ENCODE assay signal across 26 cellular contexts in genomic region chrX:17005712-17006372, GRCh38. TPM values are rescaled to one million over a fixed set of nuclear protein-coding genes. Genes with fewer than 3 reads are reported as not detected.
A peak's percentile ranks its signal among the peaks of the same experiment; 100 is the strongest.
DNase-seq lines count a peak whose midpoint lies in the region; FAIRE-seq and TF ChIP-seq lines count a peak whose summit lies in the region.
"Had no signal": no experiment of that assay in that cellular context is flagged by ENCODE, and none has a peak within 500 bp of the region (broad histone marks: within the 10 kb centered on the region; RNA-seq: fewer than 3 reads in every experiment).

No MANE protein-coding gene starts in this region.

- H3K79me1 ChIP-seq in H1 (ENCODE audit: low read depth, low read length) = no peaks in the 10 kb centered on the region

- peak; percentile 69 for FAIRE-seq in H1 (lab: Jason Lieb, UNC)
- FAIRE-seq: K562 had no signal

- no peak for TF ChIP-seq EP300 in H1 (IDR thresholded peaks at IDR 0.05; ENCODE audit: borderline replicate concordance in 1 of 2, low read depth in 2 of 2, low read length in 2 of 2)

- 93% methylated on average over 3 of the region's 3 CpGs; no CpG with 5 or more reads in 1 of the 2 experiments for WGBS in H1 (ENCODE audit: extremely low coverage in 1 of 2, insufficient coverage in 1 of 2, insufficient read length in 1 of 2, insufficient replicate concordance in 2 of 2, low coverage in 1 of 2, low lambda C conversion rate in 2 of 2, missing lambda C conversion rate in 1 of 2), 2 experiments
- WGBS in liver = 73% methylated on average over 3 of the region's 3 CpGs

- H2BK20ac ChIP-seq in H1 (ENCODE audit: low read length) = no peak overlapping the region

- H3K27me3 ChIP-seq in BLaER1 treated with 17β-estradiol and CSF1 and Interleukin-3, amounts not matched to agents 10 nM and 100 nM = peaks cover 90 to 100% (median 100%) of the 10 kb centered on the region in 11 experiments
- H3K27me3 ChIP-seq in H1 (replicated peaks in 1 of 4; ENCODE audit: control insufficient read depth in 3 of 4, extremely low read depth in 1 of 4, insufficient read depth in 3 of 4, low read length in 3 of 4) (no peaks in the 10 kb centered on the region), liver (ENCODE audit: control insufficient read depth in 4 of 4, insufficient read depth in 4 of 4, low read length in 3 of 4) (no peaks in the 10 kb centered on the region), left ventricle myocardium inferior (ENCODE audit: low read depth) (no peaks in the 10 kb centered on the region), A673 (replicated peaks; ENCODE audit: insufficient read depth, low read depth, low read length, poor library complexity) (peaks cover 61% of the 10 kb centered on the region)
- H3K27me3 ChIP-seq: gastrocnemius medialis had no signal

- no peaks in the 10 kb centered on the region for H3K23me2 ChIP-seq in H1 (ENCODE audit: low read depth, low read length)

- H4K5ac ChIP-seq in H1 (ENCODE audit: insufficient read length, low read depth, low read length) = no peak overlapping the region

- no peak overlapping the region for H3K14ac ChIP-seq in H1 (ENCODE audit: insufficient read length)

- DNase-seq in NOMO-1 treated with dmso at 0.1 percent for 144 hours (lab: John Stamatoyannopoulos, UW; ENCODE audit: unreplicated experiment) (peak; percentile 66), H1 (ENCODE audit: low read depth in 1 of 2, low spot score in 2 of 2) (no peak), NCI-H1417 treated with DMSO at 0.1 percent for 48 hours (lab: John Stamatoyannopoulos, UW) (no peak), GM10248 (ENCODE audit: extremely low spot score) (no peak), left ventricle myocardium inferior (no peak), A673 (ENCODE audit: low spot score) (no peak)
- DNase-seq: activated CD4-positive, alpha-beta memory T cell treated with anti-CD3 and anti-CD28 coated beads for 36 hours; activated naive CD4-positive, alpha-beta T cell treated with anti-CD3 and anti-CD28 coated beads, Interleukin-2, amount 10 ng/mL, durations not matched to agents 7 days and 5 days; activated T-cell treated with anti-CD3 and anti-CD28 coated beads, Interleukin-2, amount 50 U/mL, for 1 hour; CD8-positive, alpha-beta memory T cell; cortex of kidney; DMS79; gastrocnemius medialis; left ventricle myocardium superior; NCI-H1092; NCI-H2081; NCI-H510A treated with DMSO at 0.1 percent for 48 hours; occipital lobe; right cardiac atrium; SHP77 treated with DMSO at 0.1 percent for 48 hours; T-helper 17 cell; WERI-Rb-1 had no signal

- peak overlapping the region in 10 of 11 experiments; percentile 14 to 68 (median 45); a peak in 16 of 22 replicates for H3K4me2 ChIP-seq in BLaER1 treated with 17β-estradiol and CSF1 and Interleukin-3, amounts not matched to agents 10 nM and 100 nM
- no peak overlapping the region for H3K4me2 ChIP-seq in H1 (ENCODE audit: insufficient read depth in 1 of 2, low read depth in 2 of 2, low read length in 2 of 2)

- no peak overlapping the region for H3K4ac ChIP-seq in H1 (replicated peaks; ENCODE audit: insufficient read length, low read depth, low read length)

- no peak overlapping the region for H3K18ac ChIP-seq in H1 (ENCODE audit: extremely low read depth, low read length)

- H3K9me3 ChIP-seq in BLaER1 treated with 17β-estradiol and CSF1 and Interleukin-3, amounts not matched to agents 10 nM and 100 nM (replicated peaks in 1 of 11) = peaks cover 0 to 21% (median 11%) of the 10 kb centered on the region in 11 experiments; a peak in 16 of 22 replicates
- H3K9me3 ChIP-seq in H1 (ENCODE audit: insufficient read depth in 2 of 2, low read depth in 1 of 2, low read length in 1 of 2) = no peaks in the 10 kb centered on the region
- no peaks in the 10 kb centered on the region for H3K9me3 ChIP-seq in liver (ENCODE audit: control insufficient read depth in 4 of 4, low read length in 3 of 4)
- no peaks in the 10 kb centered on the region for H3K9me3 ChIP-seq in left ventricle myocardium inferior (replicated peaks)
- H3K9me3 ChIP-seq in A673 (ENCODE audit: low read depth, low read length, poor library complexity, severe bottlenecking) = no peaks in the 10 kb centered on the region
- H3K9me3 ChIP-seq: gastrocnemius medialis, thoracic aorta had no signal

- no peak overlapping the region for H2BK15ac ChIP-seq in H1 (ENCODE audit: low read length)

- H2AK5ac ChIP-seq in H1 (ENCODE audit: low read depth, low read length) = no peak overlapping the region

- H3K36me3 ChIP-seq in BLaER1 treated with 17β-estradiol and CSF1 and Interleukin-3, amounts not matched to agents 10 nM and 100 nM = no peaks in the 10 kb centered on the region
- H3K36me3 ChIP-seq in H1 (ENCODE audit: control insufficient read depth in 2 of 4, insufficient read depth in 4 of 4, low read length in 3 of 4) (no peaks in the 10 kb centered on the region), liver (ENCODE audit: control insufficient read depth in 4 of 4, insufficient read depth in 3 of 4, low read depth in 1 of 4, low read length in 3 of 4) (no peaks in the 10 kb centered on the region), left ventricle myocardium inferior (no peaks in the 10 kb centered on the region), A673 (ENCODE audit: insufficient read depth, low read length, poor library complexity, severe bottlenecking) (no peaks in the 10 kb centered on the region)
- H3K36me3 ChIP-seq: gastrocnemius medialis, thoracic aorta, WERI-Rb-1 had no signal

- TF ChIP-seq POLR2A in H1 (IDR thresholded peaks at IDR 0.05; ENCODE audit: control extremely low read depth in 1 of 2, low read depth in 2 of 2, low read length in 2 of 2) = no peak

- TF ChIP-seq CTCF in H1 (IDR thresholded peaks at IDR 0.05; ENCODE audit: control extremely low read depth in 1 of 3, insufficient read depth in 1 of 3, low read depth in 1 of 3, low read length in 3 of 3) (no peak), liver (IDR thresholded peaks at IDR 0.05; ENCODE audit: low read depth, low read length, missing input control) (no peak), GM10248 (IDR thresholded peaks at IDR 0.05; ENCODE audit: control extremely low read depth, extremely low read depth, low read depth, missing control alignments) (no peak), left ventricle myocardium inferior (IDR thresholded peaks at IDR 0.05; ENCODE audit: borderline replicate concordance) (no peak), A673 (conservative IDR thresholded peaks at IDR 0.05; ENCODE audit: low read depth, low read length) (no peak)

- no peak overlapping the region for H4K8ac ChIP-seq in H1 (ENCODE audit: extremely low read depth, insufficient read depth, low read length)

- peaks cover 0 to 20% (median 11%) of the 10 kb centered on the region in 10 experiments; a peak in 13 of 20 replicates for H3K4me1 ChIP-seq in BLaER1 treated with 17β-estradiol and CSF1 and Interleukin-3, amounts not matched to agents 10 nM and 100 nM
- H3K4me1 ChIP-seq in H1 (replicated peaks in 1 of 4; ENCODE audit: control insufficient read depth in 3 of 4, insufficient read depth in 4 of 4, low read length in 3 of 4) (no peaks in the 10 kb centered on the region), liver (ENCODE audit: control insufficient read depth in 4 of 4, insufficient read depth in 4 of 4, low read length in 3 of 4) (peaks cover 0 to 5% (median 1%) of the 10 kb centered on the region in 4 donors), left ventricle myocardium inferior (no peaks in the 10 kb centered on the region), A673 (ENCODE audit: insufficient read depth, low read length, poor library complexity, severe bottlenecking) (no peaks in the 10 kb centered on the region)
- H3K4me1 ChIP-seq: gastrocnemius medialis had no signal

- no peak overlapping the region for H3K9ac ChIP-seq in BLaER1 treated with 17β-estradiol and CSF1 and Interleukin-3, amounts not matched to agents 10 nM and 100 nM
- H3K9ac ChIP-seq in H1 (replicated peaks in 1 of 4; ENCODE audit: extremely low read depth in 1 of 4, low read depth in 3 of 4, low read length in 3 of 4) (no peak overlapping the region), liver (ENCODE audit: low read depth in 1 of 2, low read length in 2 of 2) (no peak overlapping the region)

- no peaks in the 10 kb centered on the region for H3K79me2 ChIP-seq in H1 (ENCODE audit: control insufficient read depth in 1 of 2, insufficient read depth in 2 of 2, low read length in 2 of 2)

- no peak overlapping the region for H3K23ac ChIP-seq in H1 (ENCODE audit: insufficient read length)

- peaks cover 0 to under 1% (median 0%) of the 10 kb centered on the region in 11 experiments; a peak in 2 of 22 replicates for H4K20me1 ChIP-seq in BLaER1 treated with 17β-estradiol and CSF1 and Interleukin-3, amounts not matched to agents 10 nM and 100 nM
- no peaks in the 10 kb centered on the region for H4K20me1 ChIP-seq in H1 (replicated peaks in 1 of 2; ENCODE audit: control insufficient read depth in 1 of 2, insufficient read depth in 2 of 2, low read length in 2 of 2)

- H3K56ac ChIP-seq in H1 (replicated peaks; ENCODE audit: insufficient read length, low read depth, low read length) = no peak overlapping the region

- no TSS peak for BruUV-seq in A673 (replicated peaks; lab: Mats Ljungman, UMichigan)

- H4K91ac ChIP-seq in H1 (replicated peaks; ENCODE audit: insufficient read length, low read length) = no peak overlapping the region

- no peak overlapping the region for H2AFZ ChIP-seq in H1 (ENCODE audit: low read length)

- CTCF ChIA-PET in H1 (lab: Charles Lee; ENCODE audit: partially characterized antibody) (interaction anchor here (1.0 kb wide), 1 partner anchor 123 kb away, joined by 3 read pairs; no protein-coding TSS in a partner anchor), GM10248 (lab: Yijun Ruan, JAX) (no interaction called here), A673 (lab: Charles Lee) (no interaction called here)

- no peak overlapping the region for H2BK120ac ChIP-seq in H1 (replicated peaks; ENCODE audit: low read depth, low read length)

- intact Hi-C loops in left ventricle myocardium inferior (cut with micrococcal nuclease) (no loop called here), A673 (cut with micrococcal nuclease; ENCODE audit: unreplicated experiment) (no loop called here)

- POLR2A ChIA-PET in H1 (lab: Charles Lee; ENCODE audit: partially characterized antibody) = no interaction called here
- POLR2A ChIA-PET in GM10248 (lab: Yijun Ruan, JAX) = no interaction called here
- POLR2A ChIA-PET in A673 (lab: Charles Lee; ENCODE audit: low non-redundant PET) = no interaction called here

- H3K27ac ChIP-seq in BLaER1 treated with 17β-estradiol and CSF1 and Interleukin-3, amounts not matched to agents 10 nM and 100 nM = peak overlapping the region in 7 of 11 experiments; percentile 17 to 36 (median 27); a peak in 7 of 22 replicates
- H3K27ac ChIP-seq in H1 (ENCODE audit: low read depth, low read length) (no peak overlapping the region), liver (ENCODE audit: low read depth in 1 of 2, low read length in 2 of 2) (no peak overlapping the region), left ventricle myocardium inferior (replicated peaks) (no peak overlapping the region), A673 (ENCODE audit: low read depth, low read length, poor library complexity, severe bottlenecking) (no peak overlapping the region)
- H3K27ac ChIP-seq: thoracic aorta, WERI-Rb-1 had no signal

- no peak overlapping the region for H2BK5ac ChIP-seq in H1 (ENCODE audit: low read depth, low read length)

- TF ChIP-seq RAD21 in H1 (IDR thresholded peaks at IDR 0.05 in 1 of 2, conservative IDR thresholded peaks at IDR 0.05 in 1 of 2; ENCODE audit: low read depth in 2 of 2, low read length in 2 of 2) (no peak), liver (IDR thresholded peaks at IDR 0.05) (no peak)

- H3K4me3 ChIP-seq in BLaER1 treated with 17β-estradiol and CSF1 and Interleukin-3, amounts not matched to agents 10 nM and 100 nM = no peak overlapping the region
- H3K4me3 ChIP-seq in H1 (ENCODE audit: extremely low read depth in 1 of 4, insufficient read depth in 2 of 4, low read depth in 3 of 4, low read length in 4 of 4) (no peak overlapping the region), liver (ENCODE audit: low read depth in 1 of 3, low read length in 3 of 3) (no peak overlapping the region), left ventricle myocardium inferior (no peak overlapping the region), A673 (ENCODE audit: low read depth, low read length, poor library complexity, severe bottlenecking) (no peak overlapping the region)
- H3K4me3 ChIP-seq: gastrocnemius medialis, K562, thoracic aorta had no signal

- no peak overlapping the region for H2BK12ac ChIP-seq in H1 (ENCODE audit: low read depth, low read length)

RNA-seq across cellular contexts. Expression of gene REPS2, which starts 59.4 kb away (rescaled TPM):
- 3.3 and 4.3 TPM in 2 replicates for total RNA-seq in H1 (2021; fragmentation: NEBNext Ultra II Directional; extraction: Animal tissue kit (Norgen Biotek cat#: 25700))
- polyA plus RNA-seq in H1 (2011; rRNA removed) (0.79 and 1.3 TPM in 2 replicates), liver (1 to 10 TPM; 3.5 to 7.5 TPM)
- 1.0 TPM for polyA plus RNA-seq in H1 (2011; cell fraction: cytosol; rRNA removed)
- polyA plus RNA-seq in H1 (2011; cell fraction: nucleus; rRNA removed) = 1.1 TPM
- polyA plus RNA-seq in H1 (2012, experiment 1 of 2) = 1.8 to 2.9 TPM (median 2.2 TPM) in 4 replicates
- 1.7 TPM for polyA plus RNA-seq in H1 (2012, experiment 2 of 2)
- polyA plus RNA-seq in H1 (2013, experiment 1 of 2) = 1.0 TPM
- 0.98 TPM for polyA plus RNA-seq in H1 (2013, experiment 2 of 2)
- polyA minus RNA-seq in H1 (2011; rRNA and poly(A)+ RNA removed) = 2.6 and 5.8 TPM in 2 replicates
- 4.4 TPM for polyA minus RNA-seq in H1 (2011; cell fraction: cytosol; rRNA and poly(A)+ RNA removed)
- polyA minus RNA-seq in H1 (2011; cell fraction: nucleus; rRNA and poly(A)+ RNA removed) = 2.1 TPM
- total RNA-seq in liver (10 to 100 TPM in 1 of 2 donors, 1 to 10 TPM in 1; 5.0 to 10.7 TPM), left ventricle myocardium inferior (7.6 TPM), A673 (2021) (0.04 and 0.31 TPM in 2 replicates)
- total RNA-seq: activated CD4-positive, alpha-beta memory T cell treated with anti-CD3 and anti-CD28 coated beads for 36 hours had no signal

Comparison
In these comparisons a context has a peak if more than half of its experiments do, and no peak if none do; other contexts are left out.
1. H3K27ac ChIP-seq: peak in BLaER1 treated with 17β-estradiol and CSF1 and Interleukin-3, amounts not matched to agents 10 nM and 100 nM (7 of 11); none in H1 (single experiment), liver (0 of 2), left ventricle myocardium inferior (single experiment) and A673 (single experiment).
2. H3K4me2 ChIP-seq: peak in BLaER1 treated with 17β-estradiol and CSF1 and Interleukin-3, amounts not matched to agents 10 nM and 100 nM (10 of 11); none in H1 (0 of 2).